ENCODE assay signal across 18 cellular contexts in genomic region chr5:61416410-61416809, GRCh38.
A peak's percentile ranks its signal among the peaks of the same experiment; 100 is the strongest.
DNase-seq lines count a peak whose midpoint lies in the region; ATAC-seq, FAIRE-seq and TF ChIP-seq lines count a peak whose summit lies in the region.
"Had no signal": no experiment of that assay in that cellular context is flagged by ENCODE, and none has a peak within 500 bp of the region (broad histone marks: within the 10 kb centered on the region; RNA-seq: fewer than 3 reads in every experiment).

No MANE protein-coding gene starts in this region.

- peak overlapping the region; percentile 2 for H3K27ac Mint-ChIP-seq in astrocyte (ENCODE audit: unreplicated experiment)
- H3K27ac Mint-ChIP-seq: activated CD8-positive, alpha-beta T cell treated with anti-CD3 and anti-CD28 coated beads, Interleukin-2, amount 10 ng/mL, durations not matched to agents 7 days and 5 days had no signal

- no peak overlapping the region for H2AFZ ChIP-seq in astrocyte (ENCODE audit: low read depth, low read length)

- H3K27me3 ChIP-seq in astrocyte (ENCODE audit: insufficient read depth, low read length) = no peaks in the 10 kb centered on the region
- no peaks in the 10 kb centered on the region for H3K27me3 ChIP-seq in kidney epithelial cell (ENCODE audit: control insufficient read depth, insufficient read depth, low read length)
- H3K27me3 ChIP-seq: heart right ventricle, neutrophil had no signal

- DNase-seq in Right ventricle myocardium superior (no peak), left ventricle myocardium superior (no peak), astrocyte (ENCODE audit: low read depth) (no peak), kidney epithelial cell (ENCODE audit: low read depth) (peak; percentile 16), D341Med (ENCODE audit: low spot score) (no peak), RKO (ENCODE audit: low spot score) (no peak), NCI-H2029 treated with DMSO at 0.1 percent for 48 hours (lab: John Stamatoyannopoulos, UW) (no peak)
- DNase-seq: activated CD8-positive, alpha-beta T cell treated with anti-CD3 and anti-CD28 coated beads, Interleukin-2, amount 10 ng/mL, durations not matched to agents 7 days and 5 days; activated effector memory CD4-positive, alpha-beta T cell treated with Interleukin-2 at 50 U/mL for 16 hours; COR-L47; erythroblast; heart right ventricle; Kasumi-1; NCI-H187; SIG-M5 had no signal

- no peak for FAIRE-seq in astrocyte (lab: Jason Lieb, UNC)

- peak overlapping the region; percentile 45 for H3K4me2 ChIP-seq in astrocyte (ENCODE audit: low read length)

- H4K20me1 ChIP-seq in astrocyte (ENCODE audit: insufficient read depth, low read length) = peaks cover 71% of the 10 kb centered on the region

- H3K27me3 Mint-ChIP-seq in astrocyte (ENCODE audit: low read depth, unreplicated experiment) = no peaks in the 10 kb centered on the region

- H3K4me1 Mint-ChIP-seq in astrocyte (ENCODE audit: low read depth, unreplicated experiment) = peaks cover 50% of the 10 kb centered on the region

- H3K36me3 ChIP-seq in astrocyte (ENCODE audit: insufficient read depth, low read length) (no peaks in the 10 kb centered on the region), kidney epithelial cell (ENCODE audit: control insufficient read depth, insufficient read depth, low read length) (no peaks in the 10 kb centered on the region)
- H3K36me3 ChIP-seq: heart right ventricle, neutrophil had no signal

- H3K27ac ChIP-seq in astrocyte (ENCODE audit: low read depth, low read length) = peak overlapping the region; percentile 32
- H3K27ac ChIP-seq: heart right ventricle, neutrophil had no signal

- H3K36me3 Mint-ChIP-seq in astrocyte (ENCODE audit: low read depth, unreplicated experiment) = no peaks in the 10 kb centered on the region

- intact Hi-C loops in Right ventricle myocardium superior (cut with DNase I) = no loop called here
- intact Hi-C loops in left ventricle myocardium superior (cut with micrococcal nuclease) = no loop called here

- no peak overlapping the region for H3K4me3 Mint-ChIP-seq in astrocyte (ENCODE audit: unreplicated experiment)
- H3K4me3 Mint-ChIP-seq: activated CD8-positive, alpha-beta T cell treated with anti-CD3 and anti-CD28 coated beads, Interleukin-2, amount 10 ng/mL, durations not matched to agents 7 days and 5 days had no signal

- no peak overlapping the region for H3K4me3 ChIP-seq in astrocyte (ENCODE audit: insufficient read depth, low read depth, low read length)
- no peak overlapping the region for H3K4me3 ChIP-seq in kidney epithelial cell (ENCODE audit: low read depth, low read length)
- H3K4me3 ChIP-seq: heart right ventricle, lung had no signal

- no peaks in the 10 kb centered on the region for H3K9me3 ChIP-seq in astrocyte (ENCODE audit: insufficient read depth, low read depth, low read length)
- H3K9me3 ChIP-seq: neutrophil had no signal

- peaks cover 2% of the 10 kb centered on the region for H3K9me3 Mint-ChIP-seq in astrocyte (ENCODE audit: unreplicated experiment)

- peaks cover 13% of the 10 kb centered on the region for H3K4me1 ChIP-seq in astrocyte (ENCODE audit: insufficient read depth, low read length)

- H3K9ac ChIP-seq in astrocyte (ENCODE audit: low read length) = no peak overlapping the region

- ATAC-seq in Right ventricle myocardium superior (ENCODE audit: poor library complexity) (peak; percentile 39), left ventricle myocardium superior (no peak), HG02642 (IDR thresholded peaks at IDR 0.05; ENCODE audit: poor library complexity, unreplicated experiment) (no peak)
- ATAC-seq: activated CD8-positive, alpha-beta T cell treated with anti-CD3 and anti-CD28 coated beads, Interleukin-2, amount 10 ng/mL, durations not matched to agents 7 days and 5 days had no signal

- peaks cover 92% of the 10 kb centered on the region for H3K79me2 ChIP-seq in astrocyte (ENCODE audit: insufficient read depth, low read length)

- TF ChIP-seq CTCF in astrocyte (IDR thresholded peaks at IDR 0.05; ENCODE audit: insufficient read depth, low read depth, low read length) (no peak), kidney epithelial cell (IDR thresholded peaks at IDR 0.05; ENCODE audit: insufficient read depth, low read length, poor library complexity, severe bottlenecking) (no peak)
